16 cellular contexts compared by ENCODE assay signal in genomic region chr16:2090481-2090797, GRCh38. TPM values are rescaled to one million over a fixed set of nuclear protein-coding genes. Genes with fewer than 3 reads are reported as not detected.
A peak's percentile ranks its signal among the peaks of the same experiment; 100 is the strongest.
DNase-seq lines count a peak whose midpoint lies in the region; ATAC-seq and TF ChIP-seq lines count a peak whose summit lies in the region.
"Had no signal": no experiment of that assay in that cellular context is flagged by ENCODE, and none has a peak within 500 bp of the region (broad histone marks: within the 10 kb centered on the region; RNA-seq: fewer than 3 reads in every experiment).

No MANE protein-coding gene starts in this region.

- H2BK120ac ChIP-seq in trophoblast cell (ENCODE audit: insufficient read depth, low read length, poor library complexity) = no peak overlapping the region

- no peaks in the 10 kb centered on the region; the same call in 1 of the 2 replicates for H3K36me3 ChIP-seq in Caco-2 (ENCODE audit: control insufficient read depth, insufficient read depth, low read length)
- H3K36me3 ChIP-seq in iPS-15b (ENCODE audit: control insufficient read depth, insufficient read depth, low read length) = peaks cover 50% of the 10 kb centered on the region
- peaks cover 68 to 71% of the 10 kb centered on the region in 2 experiments for H3K36me3 ChIP-seq in trophoblast cell (ENCODE audit: control insufficient read depth in 1 of 2, insufficient read depth in 2 of 2, low read length in 2 of 2)

- no peak overlapping the region for H3K4ac ChIP-seq in trophoblast cell (ENCODE audit: low read depth, low read length)

- peaks cover 66% of the 10 kb centered on the region for H3K36me3 Mint-ChIP-seq in Caco-2 (ENCODE audit: insufficient read depth, unreplicated experiment)
- H3K36me3 Mint-ChIP-seq in activated T-cell treated with anti-CD3 and anti-CD28 coated beads, Interleukin-2, amount 50 U/mL, for 24 hours (ENCODE audit: low read depth) = peaks cover 57% of the 10 kb centered on the region

- peak overlapping the region; percentile 8 for H4K8ac ChIP-seq in trophoblast cell (ENCODE audit: low read depth, low read length)

- H3K79me2 ChIP-seq in trophoblast cell (ENCODE audit: control insufficient read depth, insufficient read depth, low read length, poor library complexity) = no peaks in the 10 kb centered on the region

- H2BK5ac ChIP-seq in trophoblast cell (ENCODE audit: low read depth, low read length, poor library complexity) = no peak overlapping the region

- no peak for DNase-seq in Caco-2
- no peak for DNase-seq in trophoblast cell
- no peak for DNase-seq in activated T-cell treated with anti-CD3 and anti-CD28 coated beads, Interleukin-2, amount 50 U/mL, for 24 hours
- DNase-seq in amniotic stem cell (lab: John Stamatoyannopoulos, UW) = no peak
- DNase-seq: activated CD4-positive, alpha-beta memory T cell treated with anti-CD3 and anti-CD28 coated beads, Interleukin-2, amount 10 ng/mL, durations not matched to agents 7 days and 5 days; activated naive CD4-positive, alpha-beta T cell; DMS 273 treated with DMSO at 0.1 percent for 48 hours; GOT3; NCI-H510A treated with DMSO at 0.1 percent for 48 hours had no signal

- H3K9ac ChIP-seq in iPS-15b (ENCODE audit: low read depth, low read length) = peak overlapping the region; percentile 76
- H3K9ac ChIP-seq in trophoblast cell (ENCODE audit: low read length) = no peak overlapping the region

- TF ChIP-seq CTCF in Caco-2 (IDR thresholded peaks at IDR 0.05; ENCODE audit: insufficient read depth in 1 of 2, low read depth in 1 of 2, low read length in 1 of 2, severe bottlenecking in 1 of 2, unreplicated experiment in 1 of 2) = no peak

- H3K27me3 ChIP-seq in Caco-2 (replicated peaks; ENCODE audit: control insufficient read depth, insufficient read depth, low read length) (no peaks in the 10 kb centered on the region), iPS-15b (ENCODE audit: control insufficient read depth, insufficient read depth, low read length) (no peaks in the 10 kb centered on the region), trophoblast cell (ENCODE audit: insufficient read depth, low read length) (no peaks in the 10 kb centered on the region)

- H4K91ac ChIP-seq in trophoblast cell (ENCODE audit: low read depth, low read length) = peak overlapping the region; percentile 1

- peak overlapping the region; percentile 6 for H4K12ac ChIP-seq in trophoblast cell (ENCODE audit: low read depth, low read length)

- no peaks in the 10 kb centered on the region for H3K27me3 Mint-ChIP-seq in Caco-2 (ENCODE audit: insufficient read depth, unreplicated experiment)
- no peaks in the 10 kb centered on the region for H3K27me3 Mint-ChIP-seq in activated T-cell treated with anti-CD3 and anti-CD28 coated beads, Interleukin-2, amount 50 U/mL, for 24 hours
- H3K27me3 Mint-ChIP-seq: activated CD4-positive, alpha-beta memory T cell treated with anti-CD3 and anti-CD28 coated beads, Interleukin-2, amount 10 ng/mL, durations not matched to agents 7 days and 5 days; central memory CD8-positive, alpha-beta T cell; memory B cell had no signal

- POLR2A ChIA-PET in Caco-2 (lab: Charles Lee) = interaction anchor here (0.6 to 2.0 kb wide), 6 partner anchors 38 to 369 kb away, joined by 3 to 12 read pairs (median 5); partner anchors contain the start of genes RPS2, TEDC2 and TRAF7

- H3K4me1 Mint-ChIP-seq in Caco-2 (ENCODE audit: low read depth, unreplicated experiment) = no peaks in the 10 kb centered on the region
- H3K4me1 Mint-ChIP-seq in activated T-cell treated with anti-CD3 and anti-CD28 coated beads, Interleukin-2, amount 50 U/mL, for 24 hours (ENCODE audit: low read depth) = no peaks in the 10 kb centered on the region
- H3K4me1 Mint-ChIP-seq: activated CD4-positive, alpha-beta memory T cell treated with anti-CD3 and anti-CD28 coated beads, Interleukin-2, amount 10 ng/mL, durations not matched to agents 7 days and 5 days; central memory CD8-positive, alpha-beta T cell had no signal

- peaks cover 3% of the 10 kb centered on the region for H3K79me1 ChIP-seq in trophoblast cell (ENCODE audit: low read length)

- H2AFZ ChIP-seq in trophoblast cell (ENCODE audit: insufficient read depth, low read length, poor library complexity) = no peak overlapping the region

- no peak overlapping the region for H3K23ac ChIP-seq in trophoblast cell (ENCODE audit: low read length)

- peak overlapping the region; percentile 97 for H3K4me2 ChIP-seq in trophoblast cell (ENCODE audit: low read length)

- no CpG with 5 or more reads among the region's 17 CpGs for WGBS in trophoblast cell (ENCODE audit: extremely low coverage, insufficient coverage, insufficient read length)

- H2AK5ac ChIP-seq in trophoblast cell (ENCODE audit: low read length) = peak overlapping the region; percentile 8

- peak overlapping the region; percentile 32 for H3K27ac Mint-ChIP-seq in Caco-2 (ENCODE audit: unreplicated experiment)
- H3K27ac Mint-ChIP-seq in activated T-cell treated with anti-CD3 and anti-CD28 coated beads, Interleukin-2, amount 50 U/mL, for 24 hours = no peak overlapping the region
- H3K27ac Mint-ChIP-seq: activated CD4-positive, alpha-beta memory T cell treated with anti-CD3 and anti-CD28 coated beads, Interleukin-2, amount 10 ng/mL, durations not matched to agents 7 days and 5 days; memory B cell had no signal

- no peak overlapping the region for H2BK12ac ChIP-seq in trophoblast cell (ENCODE audit: low read length)

- H3K4me3 ChIP-seq in Caco-2 (ENCODE audit: low read depth, low read length) (peak overlapping the region; percentile 63), iPS-15b (ENCODE audit: low read depth, low read length) (no peak overlapping the region), trophoblast cell (ENCODE audit: low read depth, low read length) (peak overlapping the region; percentile 5)
- H3K4me3 ChIP-seq: thoracic aorta had no signal

- CTCF ChIA-PET in Caco-2 (lab: Charles Lee) = interaction anchor here (0.6 to 2.1 kb wide), 12 partner anchors 11 to 248 kb away, joined by 3 to 18 read pairs (median 4); partner anchors contain the start of genes NTHL1, TRAF7 and TSC2

- H3K18ac ChIP-seq in trophoblast cell (ENCODE audit: low read length) = no peak overlapping the region

- H3K4me3 Mint-ChIP-seq in Caco-2 (ENCODE audit: unreplicated experiment) = peak overlapping the region; percentile 70
- H3K4me3 Mint-ChIP-seq in activated T-cell treated with anti-CD3 and anti-CD28 coated beads, Interleukin-2, amount 50 U/mL, for 24 hours = no peak overlapping the region
- H3K4me3 Mint-ChIP-seq: activated CD4-positive, alpha-beta memory T cell treated with anti-CD3 and anti-CD28 coated beads, Interleukin-2, amount 10 ng/mL, durations not matched to agents 7 days and 5 days; central memory CD8-positive, alpha-beta T cell had no signal

- ATAC-seq in GM19455 (IDR thresholded peaks at IDR 0.05; ENCODE audit: unreplicated experiment) (no peak), GM19328 (IDR thresholded peaks at IDR 0.05; ENCODE audit: unreplicated experiment) (no peak)

- intact Hi-C loops in Caco-2 (cut with micrococcal nuclease; ENCODE audit: unreplicated experiment) = loop anchor here (2.0 kb wide), 1 partner anchor 34 kb away; no protein-coding TSS in a partner anchor

- no peak overlapping the region for H3K14ac ChIP-seq in trophoblast cell (ENCODE audit: low read length)

- H3K4me1 ChIP-seq in Caco-2 = peaks cover 22% of the 10 kb centered on the region
- H3K4me1 ChIP-seq in iPS-15b (ENCODE audit: control insufficient read depth, insufficient read depth, low read length) = no peaks in the 10 kb centered on the region
- peaks cover 7 to 14% of the 10 kb centered on the region in 2 experiments for H3K4me1 ChIP-seq in trophoblast cell (ENCODE audit: control insufficient read depth in 1 of 2, insufficient read depth in 2 of 2, low read length in 2 of 2)

- H3K27ac ChIP-seq in cingulate gyrus (ENCODE audit: low read depth, low read length) = peak overlapping the region; percentile 10
- H3K27ac ChIP-seq in trophoblast cell (ENCODE audit: low read depth, low read length) = no peak overlapping the region
- H3K27ac ChIP-seq: thoracic aorta had no signal

- no peaks in the 10 kb centered on the region for H3K9me3 ChIP-seq in Caco-2
- no peaks in the 10 kb centered on the region for H3K9me3 ChIP-seq in iPS-15b (ENCODE audit: control insufficient read depth, insufficient read depth, low read length)
- peaks cover 3% of the 10 kb centered on the region for H3K9me3 ChIP-seq in trophoblast cell (ENCODE audit: insufficient read depth, low read depth, low read length)
- H3K9me3 ChIP-seq: thoracic aorta had no signal

- H3K9me3 Mint-ChIP-seq in Caco-2 (ENCODE audit: unreplicated experiment) = no peaks in the 10 kb centered on the region
- no peaks in the 10 kb centered on the region for H3K9me3 Mint-ChIP-seq in activated T-cell treated with anti-CD3 and anti-CD28 coated beads, Interleukin-2, amount 50 U/mL, for 24 hours
- H3K9me3 Mint-ChIP-seq: activated CD4-positive, alpha-beta memory T cell treated with anti-CD3 and anti-CD28 coated beads, Interleukin-2, amount 10 ng/mL, durations not matched to agents 7 days and 5 days; central memory CD8-positive, alpha-beta T cell; memory B cell had no signal

- BruUV-seq in Caco-2 (replicated peaks; lab: Mats Ljungman, UMichigan) = no TSS peak

RNA-seq across cellular contexts. Expression of gene TSC2, which starts 42.7 kb away (rescaled TPM):
- 109 and 112 TPM in 2 replicates for total RNA-seq in Caco-2 (2022)
- polyA plus RNA-seq in trophoblast cell (2013) = 54.5 and 58.8 TPM in 2 replicates

RNA-seq across cellular contexts. Expression of gene NTHL1, which starts 42.8 kb away (rescaled TPM):
- total RNA-seq in Caco-2 (2022) = 34.3 and 38.6 TPM in 2 replicates
- polyA plus RNA-seq in trophoblast cell (2013) = 9.2 and 10.0 TPM in 2 replicates

RNA-seq across cellular contexts. Expression of gene PKD1, which starts 45.3 kb away (rescaled TPM):
- 70.5 and 76.2 TPM in 2 replicates for total RNA-seq in Caco-2 (2022)
- 23.3 and 23.8 TPM in 2 replicates for polyA plus RNA-seq in trophoblast cell (2013)

RNA-seq across cellular contexts. Expression of gene RAB26, which starts 58.0 kb away (rescaled TPM):
- total RNA-seq in Caco-2 (2022) = 1.0 and 1.2 TPM in 2 replicates
- 0.60 and 0.65 TPM in 2 replicates for polyA plus RNA-seq in trophoblast cell (2013)
- total RNA-seq: thoracic aorta had no signal
